In the genomic region with DNA sequence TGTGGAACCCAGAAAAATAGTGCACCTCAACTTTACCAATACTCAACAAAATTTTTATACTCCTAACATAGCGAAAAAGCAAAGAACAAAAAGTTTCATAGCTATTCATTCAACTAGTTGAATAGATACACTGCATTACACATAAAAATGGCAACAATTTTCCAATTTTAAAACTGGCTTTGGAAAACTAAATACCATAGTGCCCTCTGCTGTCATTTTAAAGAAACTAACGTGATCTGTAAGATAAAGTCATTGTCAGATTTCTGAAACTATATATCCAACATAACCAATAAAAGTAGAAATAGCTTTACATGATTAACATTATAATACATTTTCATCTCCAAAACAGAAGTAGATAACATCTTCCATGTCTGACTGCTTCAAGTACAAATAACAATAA, we compare ENCODE assay signal across 8 cellular contexts. TPM values are rescaled to one million over a fixed set of nuclear protein-coding genes. Genes with fewer than 3 reads are reported as not detected.
DNase-seq lines count a peak whose midpoint lies in the region; ATAC-seq and TF ChIP-seq lines count a peak whose summit lies in the region.

No MANE protein-coding gene starts in this region.

- H3K4me3 ChIP-seq in heart left ventricle (no peak overlapping the region), OCI-LY3 (ENCODE audit: low read length) (no peak overlapping the region)

- H3K4me1 ChIP-seq in heart left ventricle (peaks cover 0 to 3% (median 0%) of the 10 kb centered on the region in 12 donors), OCI-LY3 (ENCODE audit: low read length) (no peaks in the 10 kb centered on the region)

- H3K27me3 ChIP-seq in heart left ventricle (no peaks in the 10 kb centered on the region), OCI-LY3 (ENCODE audit: low read depth, low read length) (no peaks in the 10 kb centered on the region)

- H3K79me2 ChIP-seq in OCI-LY3 (ENCODE audit: low read length) = no peaks in the 10 kb centered on the region

- H2AFZ ChIP-seq in OCI-LY3 (ENCODE audit: low read depth, low read length) = no peak overlapping the region

- H3K27ac ChIP-seq in heart left ventricle (no peak overlapping the region), OCI-LY3 (ENCODE audit: low read length) (no peak overlapping the region), substantia nigra (ENCODE audit: low read depth, low read length, poor library complexity, severe bottlenecking) (no peak overlapping the region)

- TF ChIP-seq CTCF in heart left ventricle (IDR thresholded peaks at IDR 0.05) (peak in 8 of 12 donors; percentile 13 to 45 (median 29)), OCI-LY3 (IDR thresholded peaks at IDR 0.05; ENCODE audit: low read depth, low read length) (peak; percentile 65), endothelial cell (IDR thresholded peaks at IDR 0.05; ENCODE audit: unreplicated experiment) (peak; percentile 33)

- no peaks in the 10 kb centered on the region for H3K36me3 Mint-ChIP-seq in endothelial cell (ENCODE audit: low read depth, unreplicated experiment)
- peaks cover 0 to 12% of the 10 kb centered on the region in 2 donors for H3K36me3 Mint-ChIP-seq in activated naive CD4-positive, alpha-beta T cell treated with anti-CD3 and anti-CD28 coated beads, Interleukin-2, amount 50 U/mL, for 72 hours

- peaks cover 2% of the 10 kb centered on the region for H3K4me1 Mint-ChIP-seq in endothelial cell (ENCODE audit: unreplicated experiment)

- no peaks in the 10 kb centered on the region for H4K20me1 ChIP-seq in OCI-LY3 (ENCODE audit: insufficient read depth, low read length)

- no peak overlapping the region for H3K27ac Mint-ChIP-seq in endothelial cell (ENCODE audit: unreplicated experiment)
- no peak overlapping the region for H3K27ac Mint-ChIP-seq in activated naive CD4-positive, alpha-beta T cell treated with anti-CD3 and anti-CD28 coated beads, Interleukin-2, amount 50 U/mL, for 72 hours

- ATAC-seq in heart left ventricle (no peak), left ventricle myocardium superior (no peak)
- no peak for ATAC-seq in activated naive CD4-positive, alpha-beta T cell treated with anti-CD3 and anti-CD28 coated beads, Interleukin-2, amount 50 U/mL, for 72 hours

- H3K9ac ChIP-seq in OCI-LY3 (ENCODE audit: low read length) = no peak overlapping the region

- intact Hi-C loops in heart left ventricle (cut with DNase I) (no loop called here), left ventricle myocardium superior (cut with micrococcal nuclease) (no loop called here)

- H3K36me3 ChIP-seq in heart left ventricle (peaks cover 0 to 2% (median 0%) of the 10 kb centered on the region in 9 donors), OCI-LY3 (replicated peaks; ENCODE audit: low read depth, low read length) (no peaks in the 10 kb centered on the region)

- 0 out of 2 replicates have a peak overlapping the region, but pooled peaks have one; percentile 31 for H3K4me2 ChIP-seq in OCI-LY3 (ENCODE audit: low read length)

- DNase-seq in heart left ventricle (no peak), left ventricle myocardium superior (no peak), endothelial cell (ENCODE audit: low spot score) (no peak), superior temporal gyrus (ENCODE audit: extremely low spot score) (peak; percentile 68), substantia nigra (lab: John Stamatoyannopoulos, UW) (no peak)
- DNase-seq in activated naive CD4-positive, alpha-beta T cell (lab: John Stamatoyannopoulos, UW) = no peak
- DNase-seq in activated naive CD4-positive, alpha-beta T cell treated with anti-CD3 and anti-CD28 coated beads, Interleukin-2, amount 50 U/mL, for 72 hours (ENCODE audit: low spot score in 2 of 2) = no peak

- H3K9me3 ChIP-seq in heart left ventricle (peaks cover 0 to 15% (median 0%) of the 10 kb centered on the region in 12 donors), OCI-LY3 (ENCODE audit: insufficient read depth, low read length) (no peaks in the 10 kb centered on the region)

- no peak for TF ChIP-seq POLR2A in heart left ventricle (IDR thresholded peaks at IDR 0.05)

- H3K9me3 Mint-ChIP-seq in endothelial cell (ENCODE audit: unreplicated experiment) = no peaks in the 10 kb centered on the region
- no peaks in the 10 kb centered on the region for H3K9me3 Mint-ChIP-seq in activated naive CD4-positive, alpha-beta T cell treated with anti-CD3 and anti-CD28 coated beads, Interleukin-2, amount 50 U/mL, for 72 hours

- 52 to 58% (median 56%) methylated on average over 2 of the region's 2 CpGs for WGBS in heart left ventricle, 4 donors

- H3K4me3 Mint-ChIP-seq in endothelial cell (ENCODE audit: unreplicated experiment) = no peak overlapping the region

- H3K27me3 Mint-ChIP-seq in endothelial cell (ENCODE audit: unreplicated experiment) = no peaks in the 10 kb centered on the region

RNA-seq across cellular contexts. Expression of a gene that starts 31.6 kb away (rescaled TPM):
- total RNA-seq in heart left ventricle (10 to 100 TPM in 6 of 9 donors, 1 to 10 TPM in 3; 6.1 to 16.0 (median 12.2) TPM), left ventricle myocardium superior (15.0 TPM), endothelial cell (ENCODE audit: unreplicated experiment) (2.7 TPM)
- 1 to 10 TPM; 3.2 to 8.2 TPM for polyA plus RNA-seq in heart left ventricle
- total RNA-seq in activated naive CD4-positive, alpha-beta T cell treated with anti-CD3 and anti-CD28 coated beads, Interleukin-2, amount 50 U/mL, for 72 hours = 1 to 10 TPM; 3.8 to 4.0 TPM
